In genomic region chr6:110180228-110181008, GRCh38 we compare ENCODE assay signal across 8 cellular contexts. TPM values are rescaled to one million over a fixed set of nuclear protein-coding genes. Genes with fewer than 3 reads are reported as not detected.
A peak's percentile ranks its signal among the peaks of the same experiment; 100 is the strongest.
DNase-seq lines count a peak whose midpoint lies in the region; ATAC-seq, FAIRE-seq and TF ChIP-seq lines count a peak whose summit lies in the region.

Gene CDC40 (plus strand): TSS chr6:110180427. CDS start chr6:110180445, 18 bp downstream.

- H3K4me2 ChIP-seq in astrocyte (ENCODE audit: low read length) = peak within 1 kb of the TSS; percentile 93

- H3K27ac Mint-ChIP-seq in Caco-2 (ENCODE audit: unreplicated experiment) (no peak within 1 kb of the TSS), T-helper 17 cell (no peak within 1 kb of the TSS), astrocyte (ENCODE audit: unreplicated experiment) (peak within 1 kb of the TSS; percentile 100)

- no peak for FAIRE-seq in astrocyte (lab: Jason Lieb, UNC)

- TF ChIP-seq CTCF in Caco-2 (IDR thresholded peaks at IDR 0.05; ENCODE audit: insufficient read depth in 1 of 2, low read depth in 1 of 2, low read length in 1 of 2, severe bottlenecking in 1 of 2, unreplicated experiment in 1 of 2) (no peak), astrocyte (IDR thresholded peaks at IDR 0.05; ENCODE audit: insufficient read depth, low read depth, low read length) (no peak)

- BruUV-seq in Caco-2 (replicated peaks; lab: Mats Ljungman, UMichigan) = TSS peak; percentile 42

- H3K36me3 ChIP-seq in Caco-2 (ENCODE audit: control insufficient read depth, insufficient read depth, low read length) (no peaks in the 10 kb centered on the region), astrocyte (ENCODE audit: insufficient read depth, low read length) (no peaks in the 10 kb centered on the region), iPS-18a (ENCODE audit: control insufficient read depth, low read depth, low read length) (peaks cover 2% of the 10 kb centered on the region)

- peaks cover 77% of the 10 kb centered on the region for H3K79me2 ChIP-seq in astrocyte (ENCODE audit: insufficient read depth, low read length)

- intact Hi-C loops in Caco-2 (cut with micrococcal nuclease; ENCODE audit: unreplicated experiment) = no loop called here

- no peaks in the 10 kb centered on the region for H3K9me3 ChIP-seq in Caco-2
- no peaks in the 10 kb centered on the region for H3K9me3 ChIP-seq in T-helper 17 cell (ENCODE audit: control insufficient read depth, low read length, poor library complexity, severe bottlenecking)
- no peaks in the 10 kb centered on the region for H3K9me3 ChIP-seq in astrocyte (ENCODE audit: insufficient read depth, low read depth, low read length)
- no peaks in the 10 kb centered on the region for H3K9me3 ChIP-seq in iPS-18a (ENCODE audit: control insufficient read depth, low read depth, low read length)

- H3K4me1 ChIP-seq in Caco-2 = 0 out of 2 replicates have a peak, but pooled peaks cover 3% of the 10 kb centered on the region
- peaks cover 11% of the 10 kb centered on the region for H3K4me1 ChIP-seq in astrocyte (ENCODE audit: insufficient read depth, low read length)
- peaks cover 10% of the 10 kb centered on the region for H3K4me1 ChIP-seq in iPS-18a (ENCODE audit: control insufficient read depth, low read depth, low read length)

- peak within 1 kb of the TSS; percentile 100 for H3K4me3 ChIP-seq in Caco-2 (ENCODE audit: low read depth, low read length)
- H3K4me3 ChIP-seq in astrocyte (ENCODE audit: insufficient read depth, low read depth, low read length) = peak within 1 kb of the TSS; percentile 96
- peak within 1 kb of the TSS; percentile 92 for H3K4me3 ChIP-seq in iPS-18a (ENCODE audit: low read length)

- H3K9me3 Mint-ChIP-seq in Caco-2 (ENCODE audit: unreplicated experiment) (no peaks in the 10 kb centered on the region), astrocyte (ENCODE audit: unreplicated experiment) (no peaks in the 10 kb centered on the region)

- H4K20me1 ChIP-seq in astrocyte (ENCODE audit: insufficient read depth, low read length) = peaks cover 35% of the 10 kb centered on the region

- POLR2A ChIA-PET in Caco-2 (lab: Charles Lee) = no interaction called here

- no peaks in the 10 kb centered on the region for H3K4me1 Mint-ChIP-seq in Caco-2 (ENCODE audit: low read depth, unreplicated experiment)
- H3K4me1 Mint-ChIP-seq in T-helper 17 cell = peaks cover 12% of the 10 kb centered on the region
- no peaks in the 10 kb centered on the region for H3K4me1 Mint-ChIP-seq in astrocyte (ENCODE audit: low read depth, unreplicated experiment)

- H3K27me3 ChIP-seq in Caco-2 (replicated peaks; ENCODE audit: control insufficient read depth, insufficient read depth, low read length) = no peaks in the 10 kb centered on the region
- no peaks in the 10 kb centered on the region for H3K27me3 ChIP-seq in astrocyte (ENCODE audit: insufficient read depth, low read length)
- H3K27me3 ChIP-seq in iPS-18a (ENCODE audit: control insufficient read depth, insufficient read depth, low read length) = no peaks in the 10 kb centered on the region

- H3K27ac ChIP-seq in astrocyte (ENCODE audit: low read depth, low read length) (peak within 1 kb of the TSS; percentile 95), iPS-18a (ENCODE audit: low read length) (peak within 1 kb of the TSS; percentile 66)

- H2AFZ ChIP-seq in astrocyte (ENCODE audit: low read depth, low read length) = peak within 1 kb of the TSS; percentile 97

- peak within 1 kb of the TSS; percentile 93 for H3K9ac ChIP-seq in astrocyte (ENCODE audit: low read length)
- peak within 1 kb of the TSS; percentile 91 for H3K9ac ChIP-seq in iPS-18a (ENCODE audit: low read length)

- CTCF ChIA-PET in Caco-2 (lab: Charles Lee) = interaction anchor here (0.6 kb wide), 1 partner anchor 610 kb away, joined by 3 read pairs; no protein-coding TSS in a partner anchor

- ATAC-seq in GM19468 (IDR thresholded peaks at IDR 0.05; ENCODE audit: extremely low read depth, unreplicated experiment) (peak; percentile 23), T-helper 17 cell (peak; percentile 61)

- H3K27me3 Mint-ChIP-seq in Caco-2 (ENCODE audit: insufficient read depth, unreplicated experiment) (no peaks in the 10 kb centered on the region), T-helper 17 cell (peaks cover 2% of the 10 kb centered on the region), astrocyte (ENCODE audit: low read depth, unreplicated experiment) (no peaks in the 10 kb centered on the region)

- DNase-seq in Caco-2 (peak; percentile 63 to 65), HK-2 (ENCODE audit: unreplicated experiment) (peak; percentile 59), T-helper 17 cell (peak; percentile 30 to 43 (median 37)), astrocyte (ENCODE audit: low read depth) (no peak), DMS153 treated with DMSO at 0.1 percent for 48 hours (lab: John Stamatoyannopoulos, UW; ENCODE audit: unreplicated experiment) (no peak)
- DNase-seq in stimulated activated CD4-positive, alpha-beta T cell treated with anti-CD3 and anti-CD28 coated beads, Interleukin-12 subunit alpha, Interleukin-12 subunit beta, amount 100 ng/mL, for 4 hours = peak; percentile 45

- H3K4me3 Mint-ChIP-seq in Caco-2 (ENCODE audit: unreplicated experiment) (no peak within 1 kb of the TSS), T-helper 17 cell (no peak within 1 kb of the TSS), astrocyte (ENCODE audit: unreplicated experiment) (no peak within 1 kb of the TSS)

- peaks cover 6% of the 10 kb centered on the region for H3K36me3 Mint-ChIP-seq in Caco-2 (ENCODE audit: insufficient read depth, unreplicated experiment)
- H3K36me3 Mint-ChIP-seq in T-helper 17 cell (ENCODE audit: low read depth) = no peaks in the 10 kb centered on the region
- H3K36me3 Mint-ChIP-seq in astrocyte (ENCODE audit: low read depth, unreplicated experiment) = no peaks in the 10 kb centered on the region

RNA-seq across cellular contexts. Expression of gene CDC40, which starts in this region (rescaled TPM):
- 22.7 and 23.2 TPM in 2 replicates for total RNA-seq in Caco-2 (2022)
- total RNA-seq in T-helper 17 cell = 10 to 100 TPM; 26.5 to 28.6 TPM
- 15.7 and 18.7 TPM in 2 replicates for total RNA-seq in astrocyte

Comparison
In these comparisons a context has a peak if more than half of its experiments do, and no peak if none do; other contexts are left out.
1. DNase-seq: peak in Caco-2 (2 of 2), HK-2 (single experiment), T-helper 17 cell (3 of 3) and stimulated activated CD4-positive, alpha-beta T cell treated with anti-CD3 and anti-CD28 coated beads, Interleukin-12 subunit alpha, Interleukin-12 subunit beta, amount 100 ng/mL, for 4 hours (single experiment); none in astrocyte (single experiment) and DMS153 treated with DMSO at 0.1 percent for 48 hours (single experiment).
2. Peak in every context shown above with its lines, with median percentiles within 50 percentile points of each other: H3K4me3 ChIP-seq.